In genomic region chr12:40287369-40287975, GRCh38 we compare ENCODE assay signal across 34 cellular contexts.
"Had no signal": no experiment of that assay in that cellular context is flagged by ENCODE, and none has a peak within 500 bp of the region (broad histone marks: within the 10 kb centered on the region; RNA-seq: fewer than 3 reads in every experiment).

No MANE protein-coding gene starts in this region.

- H3K27me3 Mint-ChIP-seq: naive B cell; progenitor cell of endocrine pancreas; stimulated activated naive B cell treated with anti-CD40 and anti-IgM and Interleukin-4, amounts not matched to agents 10 μg/mL and 1 μg/mL and 100 μg/mL, for 72 hours had no signal

- DNase-seq: hypothalamus; immature natural killer cell; kidney; left cardiac atrium; left ventricle myocardium superior; mesendoderm; naive B cell; natural killer cell; nephron progenitor cell; occipital lobe; ovary; retina; right cardiac atrium; stimulated activated CD4-positive, alpha-beta T cell treated with anti-CD3 and anti-CD28 coated beads, Interleukin-12 subunit alpha, Interleukin-12 subunit beta, amount 100 ng/mL, for 4 hours; stimulated activated CD4-positive, alpha-beta T cell treated with anti-CD3 and anti-CD28 coated beads, Interleukin-15, amount 100 ng/mL, for 24 hours; stimulated activated CD4-positive, alpha-beta T cell treated with anti-CD3 and anti-CD28 coated beads, Interleukin-2, amount 100 ng/mL, for 24 hours; stimulated activated CD4-positive, alpha-beta T cell treated with anti-CD3 and anti-CD28 coated beads, Interleukin-4, amount 100 ng/mL, for 1 hour; stimulated activated naive B cell treated with anti-CD40 and anti-IgM and Interleukin-4, amounts not matched to agents 10 μg/mL and 1 μg/mL and 100 μg/mL, for 72 hours; stimulated activated naive CD8-positive, alpha-beta T cell treated with anti-CD3 and anti-CD28 coated beads, Interleukin-15, Interleukin-2, amounts not matched to agents 100 U/mL and 50 U/mL, for 24 hours; stomach; testis; thyroid gland; trophoblast cell; upper lobe of right lung; uterus had no signal

- ATAC-seq: left cardiac atrium; left lobe of liver; left ventricle myocardium superior; natural killer cell; right cardiac atrium; sciatic nerve; stimulated activated naive B cell treated with anti-CD40 and anti-IgM and Interleukin-4, amounts not matched to agents 10 μg/mL and 1 μg/mL and 100 μg/mL, for 72 hours; stimulated activated naive CD8-positive, alpha-beta T cell treated with anti-CD3 and anti-CD28 coated beads, Interleukin-15, Interleukin-2, amounts not matched to agents 100 U/mL and 50 U/mL, for 24 hours; upper lobe of right lung had no signal

- H3K27ac Mint-ChIP-seq: immature natural killer cell; mesothelial cell of epicardium; natural killer cell; nephron progenitor cell; neural progenitor cell; progenitor cell of endocrine pancreas; stimulated activated naive B cell treated with anti-CD40 and anti-IgM and Interleukin-4, amounts not matched to agents 10 μg/mL and 1 μg/mL and 100 μg/mL, for 72 hours had no signal

- H3K9me3 Mint-ChIP-seq: neural progenitor cell had no signal

- H3K4me1 Mint-ChIP-seq: immature natural killer cell; mesothelial cell of epicardium; natural killer cell; nephron progenitor cell; neural progenitor cell; stimulated activated naive B cell treated with anti-CD40 and anti-IgM and Interleukin-4, amounts not matched to agents 10 μg/mL and 1 μg/mL and 100 μg/mL, for 72 hours had no signal

- H3K36me3 Mint-ChIP-seq: immature natural killer cell, mesothelial cell of epicardium, natural killer cell, neural progenitor cell had no signal

- H3K36me3 ChIP-seq: neural progenitor cell, ovary had no signal

- H3K9ac ChIP-seq: neural progenitor cell had no signal

- H3K27ac ChIP-seq: neural progenitor cell, ovary, skin epidermis, stomach, testis, thyroid gland, upper lobe of right lung, uterus had no signal

- FAIRE-seq: islet of Langerhans, kidney had no signal

- H3K4me2 ChIP-seq: neural progenitor cell had no signal

- H2AFZ ChIP-seq: neural progenitor cell had no signal

- H3K9me3 ChIP-seq: ovary, testis, thyroid gland, upper lobe of right lung had no signal

- H3K4me3 ChIP-seq: lung, neural progenitor cell, ovary, skin epidermis, stomach, testis, thyroid gland, upper lobe of right lung, uterus had no signal

- H3K27me3 ChIP-seq: neural progenitor cell, neutrophil, ovary, stomach, testis, thyroid gland, upper lobe of right lung, uterus had no signal

- H3K4me1 ChIP-seq: neural progenitor cell, stomach, testis, thyroid gland, upper lobe of right lung, uterus had no signal

- H3K4me3 Mint-ChIP-seq: immature natural killer cell; mesothelial cell of epicardium; naive B cell; natural killer cell; nephron progenitor cell; neural progenitor cell; stimulated activated naive B cell treated with anti-CD40 and anti-IgM and Interleukin-4, amounts not matched to agents 10 μg/mL and 1 μg/mL and 100 μg/mL, for 72 hours had no signal
